In genomic region chr9:2808105-2808504, GRCh38 we compare ENCODE assay signal across 1 cellular context.
TF ChIP-seq lines count a peak whose summit lies in the region.

No MANE protein-coding gene starts in this region.

TF ChIP-seq in H1, 55 proteins besides CTCF, POLR2A, EP300 and RAD21 (continued from another document):
- TF ChIP-seq ZNF274 (IDR thresholded peaks at IDR 0.05; ENCODE audit: borderline replicate concordance, extremely low read depth, low read length) (no peak), JUND (IDR thresholded peaks at IDR 0.05; ENCODE audit: low read length) (no peak), SIN3A (conservative IDR thresholded peaks at IDR 0.05 in 1 of 2, IDR thresholded peaks at IDR 0.05 in 1 of 2; ENCODE audit: low read depth in 1 of 2, low read length in 2 of 2) (no peak), POLR2AphosphoS5 (IDR thresholded peaks at IDR 0.05; ENCODE audit: low read depth, low read length) (no peak), SRF (IDR thresholded peaks at IDR 0.05; ENCODE audit: low read depth, low read length) (no peak), GABPA (IDR thresholded peaks at IDR 0.05; ENCODE audit: borderline replicate concordance, insufficient read depth, low read length) (no peak), SP1 (IDR thresholded peaks at IDR 0.05; ENCODE audit: low read depth, low read length) (no peak), EZH2 (IDR thresholded peaks at IDR 0.05; ENCODE audit: low read depth, low read length, severe bottlenecking) (no peak), ASH2L (IDR thresholded peaks at IDR 0.05; ENCODE audit: low read length) (no peak), TAF7 (optimal IDR thresholded peaks at IDR 0.05; ENCODE audit: borderline replicate concordance, low read depth, low read length) (no peak)
